1 cellular context compared by ENCODE assay signal in the genomic region with DNA sequence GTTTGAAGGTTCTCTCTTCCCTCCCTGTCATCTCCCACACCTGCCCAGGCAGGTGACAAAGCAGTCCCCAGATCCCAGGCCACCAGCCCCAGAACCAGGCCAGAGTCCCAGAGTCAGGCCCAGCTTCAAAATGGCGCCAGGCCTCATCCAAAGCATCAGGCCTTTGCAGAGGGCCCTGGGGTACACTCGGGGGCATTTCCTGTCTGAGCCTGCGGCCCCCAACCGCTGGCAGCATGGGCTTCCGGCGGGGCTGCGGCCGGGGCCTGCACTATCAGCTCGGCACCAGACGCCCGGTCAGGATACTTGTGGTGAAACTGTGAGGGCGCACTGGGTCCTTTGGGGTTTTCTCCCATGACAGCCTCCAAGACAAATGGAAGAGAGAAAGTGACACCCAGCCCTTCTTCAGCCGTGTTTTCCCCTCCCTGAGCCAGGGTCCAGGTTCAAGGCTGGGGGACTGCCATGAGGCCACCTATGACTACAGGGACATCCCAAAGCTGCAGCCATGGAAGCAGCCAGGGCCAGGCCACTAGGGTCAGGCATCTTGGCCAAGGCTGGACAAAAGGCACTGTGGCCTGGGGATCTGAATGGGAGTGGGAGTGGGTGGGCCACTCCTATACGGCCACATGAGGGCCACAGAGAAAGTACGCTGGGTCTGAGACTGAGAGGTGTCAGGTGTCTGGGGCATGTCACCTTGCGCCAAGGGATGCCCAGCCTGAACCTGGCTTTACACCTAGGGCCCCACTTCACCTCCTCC.
TF ChIP-seq lines count a peak whose summit lies in the region.

No MANE protein-coding gene starts in this region.

TF ChIP-seq in H1, 55 proteins besides CTCF, POLR2A, EP300 and RAD21:
- TF ChIP-seq RXRA (IDR thresholded peaks at IDR 0.05; ENCODE audit: insufficient read depth, low read depth, low read length): no peak
- TF ChIP-seq TAF7 (optimal IDR thresholded peaks at IDR 0.05; ENCODE audit: borderline replicate concordance, low read depth, low read length): no peak
- no peak for TF ChIP-seq JUND (IDR thresholded peaks at IDR 0.05; ENCODE audit: low read length)
- TF ChIP-seq, protein P1, sequence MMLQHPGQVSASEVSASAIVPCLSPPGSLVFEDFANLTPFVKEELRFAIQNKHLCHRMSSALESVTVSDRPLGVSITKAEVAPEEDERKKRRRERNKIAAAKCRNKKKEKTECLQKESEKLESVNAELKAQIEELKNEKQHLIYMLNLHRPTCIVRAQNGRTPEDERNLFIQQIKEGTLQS (IDR thresholded peaks at IDR 0.05; ENCODE audit: insufficient read depth, low read depth, low read length): no peak
- no peak for TF ChIP-seq SRF (IDR thresholded peaks at IDR 0.05; ENCODE audit: low read depth, low read length)
- TF ChIP-seq YY1 (IDR thresholded peaks at IDR 0.05; ENCODE audit: low read depth, low read length): no peak
- TF ChIP-seq HDAC6 (IDR thresholded peaks at IDR 0.05; ENCODE audit: low read depth, low read length): no peak
- TF ChIP-seq TCF12 (IDR thresholded peaks at IDR 0.05; ENCODE audit: low read depth, low read length): no peak
- TF ChIP-seq KDM5A (IDR thresholded peaks at IDR 0.05; ENCODE audit: low read length): no peak
- no peak for TF ChIP-seq SIN3A (conservative IDR thresholded peaks at IDR 0.05 in 1 of 2, IDR thresholded peaks at IDR 0.05 in 1 of 2; ENCODE audit: low read depth in 1 of 2, low read length in 2 of 2)
- TF ChIP-seq BCL11A (IDR thresholded peaks at IDR 0.05; ENCODE audit: low read depth in 2 of 2, low read length in 2 of 2): no peak
